Comparison of ENCODE assay signal across 1 cellular context in the genomic region with DNA sequence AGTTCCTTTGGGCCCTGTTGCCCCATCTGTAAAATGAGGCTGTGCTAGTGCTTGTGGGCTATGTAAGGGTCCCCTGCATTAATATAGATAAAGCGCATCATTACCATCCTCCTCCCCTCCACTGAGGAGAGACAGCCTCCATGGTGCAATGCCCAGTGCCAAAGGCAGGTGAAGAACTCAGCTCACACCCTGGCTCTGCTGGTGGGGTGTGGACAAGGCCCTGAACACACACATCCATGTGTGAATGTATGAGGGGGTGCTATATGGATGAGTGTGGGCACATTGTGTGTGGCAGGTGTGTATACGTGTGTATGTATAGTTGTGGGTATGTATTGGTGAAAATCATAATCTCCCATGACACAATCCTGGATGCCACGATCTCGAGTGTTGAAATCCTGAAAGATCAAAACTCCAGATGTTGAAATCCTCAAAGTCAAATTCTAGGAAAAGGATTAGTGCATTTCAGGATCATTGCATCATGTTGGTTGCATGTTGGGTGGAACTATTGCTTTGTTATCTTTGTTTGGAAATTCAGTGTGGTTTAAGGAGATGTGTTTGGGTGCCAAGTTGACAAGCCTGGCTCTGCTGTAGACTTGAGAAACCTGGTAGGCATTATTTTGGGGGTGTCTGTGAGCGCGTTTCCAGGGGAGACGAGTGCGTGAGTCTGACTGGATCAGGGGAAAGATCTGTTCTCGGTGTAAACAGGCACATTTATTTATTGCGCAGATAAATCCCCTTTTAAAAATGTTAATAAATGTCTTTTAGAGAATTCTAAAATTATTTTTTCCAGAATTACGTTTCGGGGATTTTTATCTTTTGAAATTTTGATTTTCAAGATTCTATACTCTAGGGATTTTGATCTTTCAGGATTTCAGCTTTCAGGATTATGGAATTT.
TF ChIP-seq lines count a peak whose summit lies in the region.

No MANE protein-coding gene starts in this region.

TF ChIP-seq in K562, 482 proteins besides CTCF, POLR2A, EP300 and RAD21 (continued from another document):
- TF ChIP-seq, protein P1, sequence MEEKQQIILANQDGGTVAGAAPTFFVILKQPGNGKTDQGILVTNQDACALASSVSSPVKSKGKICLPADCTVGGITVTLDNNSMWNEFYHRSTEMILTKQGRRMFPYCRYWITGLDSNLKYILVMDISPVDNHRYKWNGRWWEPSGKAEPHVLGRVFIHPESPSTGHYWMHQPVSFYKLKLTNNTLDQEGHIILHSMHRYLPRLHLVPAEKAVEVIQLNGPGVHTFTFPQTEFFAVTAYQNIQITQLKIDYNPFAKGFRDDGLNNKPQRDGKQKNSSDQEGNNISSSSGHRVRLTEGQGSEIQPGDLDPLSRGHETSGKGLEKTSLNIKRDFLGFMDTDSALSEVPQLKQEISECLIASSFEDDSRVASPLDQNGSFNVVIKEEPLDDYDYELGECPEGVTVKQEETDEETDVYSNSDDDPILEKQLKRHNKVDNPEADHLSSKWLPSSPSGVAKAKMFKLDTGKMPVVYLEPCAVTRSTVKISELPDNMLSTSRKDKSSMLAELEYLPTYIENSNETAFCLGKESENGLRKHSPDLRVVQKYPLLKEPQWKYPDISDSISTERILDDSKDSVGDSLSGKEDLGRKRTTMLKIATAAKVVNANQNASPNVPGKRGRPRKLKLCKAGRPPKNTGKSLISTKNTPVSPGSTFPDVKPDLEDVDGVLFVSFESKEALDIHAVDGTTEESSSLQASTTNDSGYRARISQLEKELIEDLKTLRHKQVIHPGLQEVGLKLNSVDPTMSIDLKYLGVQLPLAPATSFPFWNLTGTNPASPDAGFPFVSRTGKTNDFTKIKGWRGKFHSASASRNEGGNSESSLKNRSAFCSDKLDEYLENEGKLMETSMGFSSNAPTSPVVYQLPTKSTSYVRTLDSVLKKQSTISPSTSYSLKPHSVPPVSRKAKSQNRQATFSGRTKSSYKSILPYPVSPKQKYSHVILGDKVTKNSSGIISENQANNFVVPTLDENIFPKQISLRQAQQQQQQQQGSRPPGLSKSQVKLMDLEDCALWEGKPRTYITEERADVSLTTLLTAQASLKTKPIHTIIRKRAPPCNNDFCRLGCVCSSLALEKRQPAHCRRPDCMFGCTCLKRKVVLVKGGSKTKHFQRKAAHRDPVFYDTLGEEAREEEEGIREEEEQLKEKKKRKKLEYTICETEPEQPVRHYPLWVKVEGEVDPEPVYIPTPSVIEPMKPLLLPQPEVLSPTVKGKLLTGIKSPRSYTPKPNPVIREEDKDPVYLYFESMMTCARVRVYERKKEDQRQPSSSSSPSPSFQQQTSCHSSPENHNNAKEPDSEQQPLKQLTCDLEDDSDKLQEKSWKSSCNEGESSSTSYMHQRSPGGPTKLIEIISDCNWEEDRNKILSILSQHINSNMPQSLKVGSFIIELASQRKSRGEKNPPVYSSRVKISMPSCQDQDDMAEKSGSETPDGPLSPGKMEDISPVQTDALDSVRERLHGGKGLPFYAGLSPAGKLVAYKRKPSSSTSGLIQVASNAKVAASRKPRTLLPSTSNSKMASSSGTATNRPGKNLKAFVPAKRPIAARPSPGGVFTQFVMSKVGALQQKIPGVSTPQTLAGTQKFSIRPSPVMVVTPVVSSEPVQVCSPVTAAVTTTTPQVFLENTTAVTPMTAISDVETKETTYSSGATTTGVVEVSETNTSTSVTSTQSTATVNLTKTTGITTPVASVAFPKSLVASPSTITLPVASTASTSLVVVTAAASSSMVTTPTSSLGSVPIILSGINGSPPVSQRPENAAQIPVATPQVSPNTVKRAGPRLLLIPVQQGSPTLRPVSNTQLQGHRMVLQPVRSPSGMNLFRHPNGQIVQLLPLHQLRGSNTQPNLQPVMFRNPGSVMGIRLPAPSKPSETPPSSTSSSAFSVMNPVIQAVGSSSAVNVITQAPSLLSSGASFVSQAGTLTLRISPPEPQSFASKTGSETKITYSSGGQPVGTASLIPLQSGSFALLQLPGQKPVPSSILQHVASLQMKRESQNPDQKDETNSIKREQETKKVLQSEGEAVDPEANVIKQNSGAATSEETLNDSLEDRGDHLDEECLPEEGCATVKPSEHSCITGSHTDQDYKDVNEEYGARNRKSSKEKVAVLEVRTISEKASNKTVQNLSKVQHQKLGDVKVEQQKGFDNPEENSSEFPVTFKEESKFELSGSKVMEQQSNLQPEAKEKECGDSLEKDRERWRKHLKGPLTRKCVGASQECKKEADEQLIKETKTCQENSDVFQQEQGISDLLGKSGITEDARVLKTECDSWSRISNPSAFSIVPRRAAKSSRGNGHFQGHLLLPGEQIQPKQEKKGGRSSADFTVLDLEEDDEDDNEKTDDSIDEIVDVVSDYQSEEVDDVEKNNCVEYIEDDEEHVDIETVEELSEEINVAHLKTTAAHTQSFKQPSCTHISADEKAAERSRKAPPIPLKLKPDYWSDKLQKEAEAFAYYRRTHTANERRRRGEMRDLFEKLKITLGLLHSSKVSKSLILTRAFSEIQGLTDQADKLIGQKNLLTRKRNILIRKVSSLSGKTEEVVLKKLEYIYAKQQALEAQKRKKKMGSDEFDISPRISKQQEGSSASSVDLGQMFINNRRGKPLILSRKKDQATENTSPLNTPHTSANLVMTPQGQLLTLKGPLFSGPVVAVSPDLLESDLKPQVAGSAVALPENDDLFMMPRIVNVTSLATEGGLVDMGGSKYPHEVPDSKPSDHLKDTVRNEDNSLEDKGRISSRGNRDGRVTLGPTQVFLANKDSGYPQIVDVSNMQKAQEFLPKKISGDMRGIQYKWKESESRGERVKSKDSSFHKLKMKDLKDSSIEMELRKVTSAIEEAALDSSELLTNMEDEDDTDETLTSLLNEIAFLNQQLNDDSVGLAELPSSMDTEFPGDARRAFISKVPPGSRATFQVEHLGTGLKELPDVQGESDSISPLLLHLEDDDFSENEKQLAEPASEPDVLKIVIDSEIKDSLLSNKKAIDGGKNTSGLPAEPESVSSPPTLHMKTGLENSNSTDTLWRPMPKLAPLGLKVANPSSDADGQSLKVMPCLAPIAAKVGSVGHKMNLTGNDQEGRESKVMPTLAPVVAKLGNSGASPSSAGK (IDR thresholded peaks at IDR 0.05) = peak; percentile 41; the same call in 1 of the 2 replicates
- peak; percentile 77 for TF ChIP-seq BRD9 (IDR thresholded peaks at IDR 0.05; ENCODE audit: low read depth, partially characterized antibody)
- TF ChIP-seq, protein P2, sequence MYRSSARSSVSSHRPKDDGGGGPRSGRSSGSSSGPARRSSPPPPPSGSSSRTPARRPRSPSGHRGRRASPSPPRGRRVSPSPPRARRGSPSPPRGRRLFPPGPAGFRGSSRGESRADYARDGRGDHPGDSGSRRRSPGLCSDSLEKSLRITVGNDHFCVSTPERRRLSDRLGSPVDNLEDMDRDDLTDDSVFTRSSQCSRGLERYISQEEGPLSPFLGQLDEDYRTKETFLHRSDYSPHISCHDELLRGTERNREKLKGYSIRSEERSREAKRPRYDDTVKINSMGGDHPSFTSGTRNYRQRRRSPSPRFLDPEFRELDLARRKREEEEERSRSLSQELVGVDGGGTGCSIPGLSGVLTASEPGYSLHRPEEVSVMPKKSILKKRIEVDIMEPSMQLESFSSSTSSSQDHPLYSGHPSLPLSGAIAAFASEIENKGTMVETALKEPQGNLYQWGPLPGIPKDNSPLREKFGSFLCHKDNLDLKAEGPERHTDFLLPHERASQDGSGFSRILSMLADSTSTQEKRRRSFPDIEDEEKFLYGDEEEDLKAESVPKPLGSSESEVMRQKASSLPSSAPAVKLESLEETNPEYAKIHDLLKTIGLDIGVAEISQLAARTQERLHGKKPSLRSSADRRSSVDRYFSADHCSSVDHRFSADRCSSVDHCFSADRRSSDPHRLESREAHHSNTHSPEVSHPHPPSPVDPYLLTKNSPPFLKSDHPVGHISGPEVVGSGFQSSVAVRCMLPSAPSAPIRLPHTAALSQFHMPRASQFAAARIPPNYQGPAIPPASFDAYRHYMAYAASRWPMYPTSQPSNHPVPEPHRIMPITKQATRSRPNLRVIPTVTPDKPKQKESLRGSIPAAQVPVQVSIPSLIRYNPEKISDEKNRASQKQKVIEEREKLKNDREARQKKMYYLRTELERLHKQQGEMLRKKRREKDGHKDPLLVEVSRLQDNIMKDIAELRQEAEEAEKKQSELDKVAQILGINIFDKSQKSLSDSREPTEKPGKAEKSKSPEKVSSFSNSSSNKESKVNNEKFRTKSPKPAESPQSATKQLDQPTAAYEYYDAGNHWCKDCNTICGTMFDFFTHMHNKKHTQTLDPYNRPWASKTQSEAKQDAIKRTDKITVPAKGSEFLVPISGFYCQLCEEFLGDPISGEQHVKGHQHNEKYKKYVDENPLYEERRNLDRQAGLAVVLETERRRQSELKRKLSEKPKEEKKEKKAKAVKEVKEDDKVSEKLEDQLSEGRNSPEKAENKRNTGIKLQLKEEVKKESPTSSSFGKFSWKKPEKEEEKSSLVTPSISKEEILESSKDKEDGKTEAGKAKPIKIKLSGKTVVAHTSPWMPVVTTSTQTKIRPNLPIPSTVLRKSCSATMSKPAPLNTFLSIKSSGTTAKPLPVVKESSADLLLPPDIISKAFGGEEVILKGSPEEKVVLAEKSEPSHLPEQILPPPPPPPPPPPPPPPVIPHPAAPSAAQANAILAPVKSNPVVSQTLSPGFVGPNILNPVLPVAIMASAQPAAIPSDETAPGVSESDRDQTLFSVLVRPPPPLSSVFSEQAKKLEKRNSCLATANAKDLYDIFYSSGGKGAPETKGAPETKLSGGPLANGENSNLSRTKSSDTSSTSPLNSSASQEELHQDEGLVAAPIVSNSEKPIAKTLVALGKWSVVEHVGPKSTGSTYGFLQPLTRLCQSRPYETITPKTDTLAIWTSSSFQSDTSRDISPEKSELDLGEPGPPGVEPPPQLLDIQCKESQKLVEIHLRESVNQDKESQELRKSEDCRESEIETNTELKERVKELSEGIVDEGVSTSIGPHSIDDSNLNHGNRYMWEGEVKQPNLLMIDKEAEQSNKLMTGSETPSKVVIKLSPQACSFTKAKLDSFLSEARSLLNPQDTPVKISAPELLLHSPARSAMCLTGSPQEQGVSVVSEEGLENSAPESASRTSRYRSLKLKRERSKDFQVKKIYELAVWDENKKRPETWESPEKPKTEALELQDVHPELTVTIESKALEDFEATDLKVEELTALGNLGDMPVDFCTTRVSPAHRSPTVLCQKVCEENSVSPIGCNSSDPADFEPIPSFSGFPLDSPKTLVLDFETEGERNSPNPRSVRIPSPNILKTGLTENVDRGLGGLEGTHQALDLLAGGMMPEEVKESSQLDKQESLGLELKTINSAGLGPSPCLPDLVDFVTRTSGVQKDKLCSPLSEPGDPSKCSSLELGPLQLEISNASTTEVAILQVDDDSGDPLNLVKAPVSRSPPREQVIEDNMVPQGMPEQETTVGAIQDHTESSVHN (IDR thresholded peaks at IDR 0.05; ENCODE audit: borderline replicate concordance in 1 of 2, low read depth in 1 of 2) = peak in 1 of 2 experiments; percentile 78; a peak in 1 of 4 replicates
TF ChIP-seq in K562: peak in this region for 63.
